ENCODE assay signal across 18 cellular contexts in the genomic region with DNA sequence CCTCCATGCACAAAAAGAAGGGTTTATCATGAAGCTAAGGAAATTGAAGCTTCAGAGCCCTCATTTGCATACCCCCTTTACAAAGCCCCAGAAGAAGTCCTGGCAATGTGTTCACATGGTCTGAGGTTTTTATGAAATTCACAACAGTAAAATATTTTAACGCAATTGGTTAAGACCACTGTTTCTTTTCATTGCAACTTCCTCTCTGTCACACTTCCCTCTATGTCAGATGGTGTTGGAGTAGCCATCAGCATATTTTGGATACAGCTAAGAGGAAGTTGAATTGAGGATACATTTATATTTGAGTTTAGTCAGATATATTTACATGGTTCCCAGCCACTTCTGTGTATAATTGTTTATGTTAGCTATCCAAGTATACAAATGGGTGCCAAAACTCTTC.
A peak's percentile ranks its signal among the peaks of the same experiment; 100 is the strongest.
DNase-seq lines count a peak whose midpoint lies in the region; ATAC-seq and TF ChIP-seq lines count a peak whose summit lies in the region.
"Had no signal": no experiment of that assay in that cellular context is flagged by ENCODE, and none has a peak within 500 bp of the region (broad histone marks: within the 10 kb centered on the region; RNA-seq: fewer than 3 reads in every experiment).

No MANE protein-coding gene starts in this region.

- H3K27me3 ChIP-seq in left ventricle myocardium inferior (ENCODE audit: low read depth) (no peaks in the 10 kb centered on the region), left lung (no peaks in the 10 kb centered on the region)
- H3K27me3 ChIP-seq: BLaER1, cardiac muscle cell, neural progenitor cell, suprapubic skin had no signal

- H3K4me3 ChIP-seq in left ventricle myocardium inferior = no peak overlapping the region
- H3K4me3 ChIP-seq in left lung = no peak overlapping the region
- H3K4me3 ChIP-seq: BLaER1, cardiac muscle cell, neural progenitor cell, suprapubic skin had no signal

- H3K4me1 ChIP-seq in left ventricle myocardium inferior (no peaks in the 10 kb centered on the region), left lung (peaks cover 0 to 8% of the 10 kb centered on the region in 2 donors)
- H3K4me1 ChIP-seq: BLaER1, neural progenitor cell, suprapubic skin had no signal

- peaks cover 27% of the 10 kb centered on the region for H3K9me3 ChIP-seq in left ventricle myocardium inferior (replicated peaks)
- H3K9me3 ChIP-seq in left lung = peaks cover 0 to 26% of the 10 kb centered on the region in 2 donors
- H3K9me3 ChIP-seq: suprapubic skin had no signal

- intact Hi-C loops in Right ventricle myocardium superior (cut with DNase I) (no loop called here), left ventricle myocardium inferior (cut with micrococcal nuclease) (no loop called here), left lung (cut with DNase I) (loop anchor here in 1 of 2 donors (5.0 kb wide), 1 partner anchor 686 kb away; no protein-coding TSS in a partner anchor)

- no peaks in the 10 kb centered on the region for H3K36me3 ChIP-seq in left ventricle myocardium inferior
- no peaks in the 10 kb centered on the region for H3K36me3 ChIP-seq in left lung
- H3K36me3 ChIP-seq: BLaER1, cardiac muscle cell, neural progenitor cell, suprapubic skin had no signal

- no peak for DNase-seq in Right ventricle myocardium superior
- no peak for DNase-seq in left ventricle myocardium inferior
- DNase-seq in SIG-M5 treated with dmso at 0.1 percent for 504 hours (lab: John Stamatoyannopoulos, UW; ENCODE audit: unreplicated experiment) = peak; percentile 84
- DNase-seq in left lung = no peak
- no peak for DNase-seq in iPS-NIHi11 (ENCODE audit: low spot score)
- no peak for DNase-seq in SW480 (ENCODE audit: low spot score)
- DNase-seq: activated CD4-positive, alpha-beta T cell treated with anti-CD3 and anti-CD28 coated beads for 48 hours; activated gamma-delta T cell; amniotic stem cell; glutamatergic neuron; MM.1S; NCI-H2029 treated with DMSO at 0.1 percent for 48 hours had no signal

- no peak overlapping the region for H3K27ac ChIP-seq in left ventricle myocardium inferior (replicated peaks)
- peak overlapping the region in 1 of 2 donors; percentile 73 for H3K27ac ChIP-seq in left lung
- H3K27ac ChIP-seq: BLaER1, cardiac muscle cell, neural progenitor cell, suprapubic skin had no signal

- ATAC-seq in Right ventricle myocardium superior (ENCODE audit: poor library complexity) = peak; percentile 53
- peak; percentile 71 for ATAC-seq in left lung
- no peak for ATAC-seq in GM21423 (IDR thresholded peaks at IDR 0.05; ENCODE audit: unreplicated experiment)
- ATAC-seq in GM19463 (IDR thresholded peaks at IDR 0.05; ENCODE audit: unreplicated experiment) = no peak

- TF ChIP-seq CTCF in left ventricle myocardium inferior (IDR thresholded peaks at IDR 0.05; ENCODE audit: borderline replicate concordance) = no peak
- TF ChIP-seq CTCF in left lung (IDR thresholded peaks at IDR 0.05) = no peak

Comparison
In these comparisons a context has a peak if more than half of its experiments do, and no peak if none do; other contexts are left out.
1. ATAC-seq: peak in Right ventricle myocardium superior (single experiment) and left lung (single experiment); none in GM21423 (single experiment) and GM19463 (single experiment).